Comparison of ENCODE assay signal across 8 cellular contexts in the genomic region with DNA sequence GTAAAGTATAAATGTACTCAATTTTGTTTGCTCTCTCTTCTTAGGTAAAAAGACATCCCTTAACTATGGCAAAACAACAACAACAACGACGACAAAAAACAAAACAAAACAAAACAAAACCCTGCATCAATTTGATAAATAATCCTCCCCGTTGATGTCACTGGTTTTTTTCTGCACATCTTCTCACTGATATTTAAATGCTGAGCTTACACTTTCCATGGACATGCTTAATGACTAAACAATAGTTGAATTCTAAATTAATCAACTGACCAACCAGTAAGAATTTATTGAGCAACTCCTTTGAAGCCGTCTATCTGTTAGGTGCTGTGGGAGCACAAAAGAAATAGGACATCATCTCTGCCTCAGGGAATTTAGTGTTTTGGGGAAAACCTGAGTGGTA.
"Had no signal": no experiment of that assay in that cellular context is flagged by ENCODE, and none has a peak within 500 bp of the region (broad histone marks: within the 10 kb centered on the region; RNA-seq: fewer than 3 reads in every experiment).

No MANE protein-coding gene starts in this region.

- H3K4me3 ChIP-seq: GM23248, HAP-1 had no signal

- H2AFZ ChIP-seq: GM23248 had no signal

- H3K27ac ChIP-seq: GM23248, HL-60 had no signal

- H3K9me3 ChIP-seq: HAP-1 had no signal

- DNase-seq: GM23248, GOT3, H7, HFFc6, KG1 had no signal

- H3K9ac ChIP-seq: GM23248 had no signal

- ATAC-seq: HCT116 had no signal
